Comparison of ENCODE assay signal across 9 cellular contexts in the genomic region with DNA sequence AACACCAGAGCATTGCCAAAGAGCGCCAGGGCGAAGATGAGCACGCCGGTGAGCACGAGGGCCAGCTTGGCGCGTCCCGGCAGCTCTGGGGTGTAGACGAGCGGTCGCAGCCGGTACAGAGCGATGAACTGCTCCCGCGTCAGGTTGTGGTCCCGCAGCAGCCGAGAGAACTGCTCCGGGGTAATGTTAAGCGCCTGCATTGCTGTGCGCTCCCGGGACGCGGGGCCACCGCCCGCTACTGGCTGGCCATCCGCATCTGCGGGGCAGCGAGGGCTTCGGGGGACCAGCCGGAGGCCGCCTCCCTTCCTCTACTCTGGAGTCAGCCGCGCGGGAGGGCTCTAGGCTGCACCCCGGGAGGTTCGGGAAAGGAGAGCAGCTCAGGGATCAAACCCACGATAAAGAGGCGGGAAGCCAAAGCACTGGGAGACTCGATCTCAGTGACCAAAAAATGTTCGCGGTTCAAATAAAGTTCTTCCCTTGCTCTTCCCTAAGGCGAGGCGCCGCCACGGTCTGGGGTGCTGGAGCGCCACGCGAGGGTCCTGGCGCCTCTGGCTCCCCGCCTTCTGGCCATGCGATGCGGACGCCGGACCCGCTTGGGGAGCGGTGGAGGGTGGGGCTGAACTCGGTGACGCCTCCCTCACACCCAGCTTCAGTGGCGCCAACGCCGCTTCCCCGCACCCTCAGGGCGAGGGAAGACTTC. TPM values are rescaled to one million over a fixed set of nuclear protein-coding genes. Genes with fewer than 3 reads are reported as not detected.
DNase-seq lines count a peak whose midpoint lies in the region; ATAC-seq, FAIRE-seq and TF ChIP-seq lines count a peak whose summit lies in the region.
"Had no signal": no experiment of that assay in that cellular context is flagged by ENCODE, and none has a peak within 500 bp of the region (broad histone marks: within the 10 kb centered on the region; RNA-seq: fewer than 3 reads in every experiment).

Gene QRFPR, minus strand, starts transcription at position 571 of the 700 bp plus-strand sequence. Its CDS starts 371 bp downstream, at position 200.

- peaks cover 21% of the 10 kb centered on the region for H3K27me3 ChIP-seq in MG63
- peaks cover 3% of the 10 kb centered on the region for H3K27me3 ChIP-seq in mesendoderm (ENCODE audit: insufficient read depth, low read length, poor library complexity)
- no peaks in the 10 kb centered on the region for H3K27me3 ChIP-seq in Caco-2 (replicated peaks; ENCODE audit: control insufficient read depth, insufficient read depth, low read length)

- H3K27me3 Mint-ChIP-seq in Caco-2 (ENCODE audit: insufficient read depth, unreplicated experiment) = peaks cover 13% of the 10 kb centered on the region

- WGBS in A549 (ENCODE audit: missing lambda C conversion rate) = 10% methylated on average over 2 of the region's 63 CpGs
- no CpG with 5 or more reads among the region's 63 CpGs for WGBS in mesendoderm (ENCODE audit: extremely low coverage, insufficient coverage, low lambda C conversion rate)

- H3K27ac Mint-ChIP-seq in Caco-2 (ENCODE audit: unreplicated experiment) = no peak within 1 kb of the TSS

- no peaks in the 10 kb centered on the region for H3K79me1 ChIP-seq in mesendoderm (ENCODE audit: low read length)

- H3K4ac ChIP-seq in mesendoderm (ENCODE audit: low read depth, low read length) = no peak within 1 kb of the TSS

- H2BK120ac ChIP-seq in mesendoderm (ENCODE audit: low read depth, low read length) = no peak within 1 kb of the TSS

- intact Hi-C loops in Caco-2 (cut with micrococcal nuclease; ENCODE audit: unreplicated experiment) (no loop called here), OCI-LY7 (cut with micrococcal nuclease; ENCODE audit: unreplicated experiment) (no loop called here)

- no peak for FAIRE-seq in A549 (lab: Jason Lieb, UNC)

- H3K4me3 ChIP-seq in A549 (peak within 1 kb of the TSS; percentile 42), MG63 (peak within 1 kb of the TSS; percentile 44), choroid plexus epithelial cell (ENCODE audit: low read depth, low read length) (peak within 1 kb of the TSS; percentile 37), mesendoderm (ENCODE audit: low read length) (peak within 1 kb of the TSS; percentile 38), Caco-2 (ENCODE audit: low read depth, low read length) (no peak within 1 kb of the TSS), OCI-LY7 (ENCODE audit: low read depth, low read length, poor library complexity, severe bottlenecking) (no peak within 1 kb of the TSS)

- no peaks in the 10 kb centered on the region for H3K9me2 ChIP-seq in OCI-LY7 (ENCODE audit: insufficient read depth, low read length)

- no peaks in the 10 kb centered on the region for H3K9me3 ChIP-seq in A549
- H3K9me3 ChIP-seq in MG63 = no peaks in the 10 kb centered on the region
- no peaks in the 10 kb centered on the region for H3K9me3 ChIP-seq in Caco-2
- H3K9me3 ChIP-seq in OCI-LY7 (ENCODE audit: low read length) = no peaks in the 10 kb centered on the region

- H2AFZ ChIP-seq in OCI-LY7 (ENCODE audit: low read length) = no peak within 1 kb of the TSS

- H3K4me1 ChIP-seq in A549 (no peaks in the 10 kb centered on the region), mesendoderm (ENCODE audit: control insufficient read depth, low read depth, low read length) (no peaks in the 10 kb centered on the region), Caco-2 (no peaks in the 10 kb centered on the region), OCI-LY7 (ENCODE audit: insufficient read depth, low read length, poor library complexity, severe bottlenecking) (no peaks in the 10 kb centered on the region)

- H4K8ac ChIP-seq in mesendoderm (ENCODE audit: low read depth, low read length) = no peak within 1 kb of the TSS

- no peak within 1 kb of the TSS for H3K4me3 Mint-ChIP-seq in Caco-2 (ENCODE audit: unreplicated experiment)

- peaks cover 10% of the 10 kb centered on the region for H3K9me3 Mint-ChIP-seq in Caco-2 (ENCODE audit: unreplicated experiment)

- H3K36me3 ChIP-seq in MG63 = no peaks in the 10 kb centered on the region
- no peaks in the 10 kb centered on the region for H3K36me3 ChIP-seq in mesendoderm (ENCODE audit: control insufficient read depth, insufficient read depth, low read length)
- H3K36me3 ChIP-seq in Caco-2 (ENCODE audit: control insufficient read depth, insufficient read depth, low read length) = no peaks in the 10 kb centered on the region
- H3K36me3 ChIP-seq in OCI-LY7 (ENCODE audit: insufficient read depth, low read length) = no peaks in the 10 kb centered on the region

- H3K36me3 Mint-ChIP-seq in Caco-2 (ENCODE audit: insufficient read depth, unreplicated experiment) = no peaks in the 10 kb centered on the region

- BruUV-seq in Caco-2 (replicated peaks; lab: Mats Ljungman, UMichigan) (no TSS peak), OCI-LY7 (replicated peaks; lab: Mats Ljungman, UMichigan) (no TSS peak)

- no peak within 1 kb of the TSS for H2AK5ac ChIP-seq in mesendoderm (ENCODE audit: low read length)

- no peak for TF ChIP-seq RAD21 in A549 (conservative IDR thresholded peaks at IDR 0.05 in 1 of 2, IDR thresholded peaks at IDR 0.05 in 1 of 2)

- TF ChIP-seq CTCF in A549 (IDR thresholded peaks at IDR 0.05) = no peak
- no peak for TF ChIP-seq CTCF in choroid plexus epithelial cell (conservative IDR thresholded peaks at IDR 0.05; ENCODE audit: low read depth, low read length)
- TF ChIP-seq CTCF in Caco-2 (IDR thresholded peaks at IDR 0.05; ENCODE audit: insufficient read depth in 1 of 2, low read depth in 1 of 2, low read length in 1 of 2, severe bottlenecking in 1 of 2, unreplicated experiment in 1 of 2) = no peak
- TF ChIP-seq CTCF in OCI-LY7 (conservative IDR thresholded peaks at IDR 0.05; ENCODE audit: low read length) = no peak

- no peak within 1 kb of the TSS for H3K18ac ChIP-seq in mesendoderm (ENCODE audit: low read length)

- peak in 1 of 2 experiments; percentile 10 for DNase-seq in A549 (ENCODE audit: low read depth in 1 of 2, low spot score in 1 of 2)
- peak; percentile 69 for DNase-seq in MG63
- no peak for DNase-seq in choroid plexus epithelial cell (ENCODE audit: low read depth)
- peak; percentile 71 for DNase-seq in mesendoderm
- no peak for DNase-seq in ureter (ENCODE audit: low spot score)
- no peak for DNase-seq in Caco-2
- DNase-seq in OCI-LY7 (ENCODE audit: low spot score) = no peak

- H3K4me2 ChIP-seq in A549 (peak within 1 kb of the TSS; percentile 95), mesendoderm (ENCODE audit: low read length) (peak within 1 kb of the TSS; percentile 94), OCI-LY7 (ENCODE audit: low read length) (no peak within 1 kb of the TSS)

- no peak within 1 kb of the TSS for H2BK15ac ChIP-seq in mesendoderm (replicated peaks; ENCODE audit: low read depth)

- H3K79me2 ChIP-seq in mesendoderm (ENCODE audit: control insufficient read depth, insufficient read depth, low read length) (no peaks in the 10 kb centered on the region), OCI-LY7 (ENCODE audit: insufficient read depth, low read depth, low read length) (no peaks in the 10 kb centered on the region)

- H3K56ac ChIP-seq in mesendoderm (ENCODE audit: low read length) = peak within 1 kb of the TSS; percentile 74

- H3K9ac ChIP-seq in mesendoderm (ENCODE audit: low read length) = peak within 1 kb of the TSS; percentile 59

- CTCF ChIA-PET in A549 (lab: Yijun Ruan, JAX) (interaction anchor here (2.8 kb wide), 1 partner anchor 10 kb away, joined by 11 read pairs; no protein-coding TSS in a partner anchor), Caco-2 (lab: Charles Lee) (no interaction called here), OCI-LY7 (lab: Charles Lee; ENCODE audit: unreplicated experiment) (no interaction called here)

- no peaks in the 10 kb centered on the region for H3K4me1 Mint-ChIP-seq in Caco-2 (ENCODE audit: low read depth, unreplicated experiment)

- no peak within 1 kb of the TSS for H4K5ac ChIP-seq in mesendoderm (ENCODE audit: low read length)

- no peak within 1 kb of the TSS for H2BK5ac ChIP-seq in mesendoderm (ENCODE audit: low read length)

- TF ChIP-seq EP300 in A549 (IDR thresholded peaks at IDR 0.05) = no peak

- ATAC-seq in A549 (peak; percentile 89), GM18870 (IDR thresholded peaks at IDR 0.05; ENCODE audit: unreplicated experiment) (no peak)

- POLR2A ChIA-PET in A549 (lab: Yijun Ruan, JAX) (no interaction called here), Caco-2 (lab: Charles Lee) (no interaction called here), OCI-LY7 (lab: Charles Lee) (no interaction called here)

- no peak for TF ChIP-seq POLR2A in A549 (IDR thresholded peaks at IDR 0.05; ENCODE audit: low read length)

- H3K27ac ChIP-seq in A549 (no peak within 1 kb of the TSS), mesendoderm (ENCODE audit: low read depth, low read length) (no peak within 1 kb of the TSS), OCI-LY7 (ENCODE audit: low read depth, low read length, poor library complexity, severe bottlenecking) (no peak within 1 kb of the TSS)
- H3K27ac ChIP-seq: skin epidermis had no signal

- no peak within 1 kb of the TSS for H3K23ac ChIP-seq in mesendoderm (ENCODE audit: low read length)

- no peaks in the 10 kb centered on the region for H4K20me1 ChIP-seq in OCI-LY7 (ENCODE audit: insufficient read depth, low read length)

TF ChIP-seq in A549, 52 proteins besides CTCF, POLR2A, EP300 and RAD21:
- TF ChIP-seq, protein P1, sequence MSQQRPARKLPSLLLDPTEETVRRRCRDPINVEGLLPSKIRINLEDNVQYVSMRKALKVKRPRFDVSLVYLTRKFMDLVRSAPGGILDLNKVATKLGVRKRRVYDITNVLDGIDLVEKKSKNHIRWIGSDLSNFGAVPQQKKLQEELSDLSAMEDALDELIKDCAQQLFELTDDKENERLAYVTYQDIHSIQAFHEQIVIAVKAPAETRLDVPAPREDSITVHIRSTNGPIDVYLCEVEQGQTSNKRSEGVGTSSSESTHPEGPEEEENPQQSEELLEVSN (IDR thresholded peaks at IDR 0.05; ENCODE audit: borderline replicate concordance, low read depth) = peak; percentile 48; the same call in 1 of the 2 replicates
- TF ChIP-seq TFCP2L1 (CRISPR knock-in tag; IDR thresholded peaks at IDR 0.05) = no peak
- no peak for TF ChIP-seq CEBPB (IDR thresholded peaks at IDR 0.05)

RNA-seq across cellular contexts. Expression of gene QRFPR, which starts in this region (rescaled TPM):
- polyA plus RNA-seq in A549 (2011; rRNA removed) (not detected in 2 replicates), A549 (2017; fragmentation: RNase III; extraction: RNeasy Plus Mini Kit Qiagen cat#74134 plus additional on column Dnase treatment) (0.08 TPM in 1 of 3 replicates, not detected in the others)
- not detected in 2 replicates for polyA plus RNA-seq in A549 (2012; cell fraction: cytosol; rRNA removed)
- not detected in 2 replicates for polyA plus RNA-seq in A549 (2012; cell fraction: nucleus; rRNA removed)
- polyA minus RNA-seq in A549 (2011; rRNA and poly(A)+ RNA removed) = not detected in 2 replicates
- 0.07 TPM in 1 of 2 replicates, not detected in the other for total RNA-seq in MG63 (2014; rRNA removed; shearing (Covaris generic); ENCODE audit: low replicate concordance)
- 1.5 TPM for polyA plus RNA-seq in mesendoderm (2013, experiment 1 of 2)
- 1.4 TPM for polyA plus RNA-seq in mesendoderm (2013, experiment 2 of 2)
- total RNA-seq in ureter (0.21 TPM), Caco-2 (2022) (not detected in 2 replicates), OCI-LY7 (2022) (not detected in 2 replicates)
- total RNA-seq in OCI-LY7 (2014; rRNA removed; shearing (Covaris generic)) = not detected in 2 replicates

Comparison
In these comparisons a context has a peak if more than half of its experiments do, and no peak if none do; other contexts are left out.
1. Peak in ATAC-seq, H3K4me3 ChIP-seq and H3K4me2 ChIP-seq in A549; RNA of the gene not detected or under 1 TPM.
2. Peak in DNase-seq and H3K4me3 ChIP-seq in MG63; RNA of the gene not detected or under 1 TPM.
3. H3K4me3 ChIP-seq: peak in choroid plexus epithelial cell (single experiment) and mesendoderm (single experiment); none in Caco-2 (single experiment) and OCI-LY7 (single experiment).